Comparison of ENCODE assay signal across 8 cellular contexts in the genomic region with DNA sequence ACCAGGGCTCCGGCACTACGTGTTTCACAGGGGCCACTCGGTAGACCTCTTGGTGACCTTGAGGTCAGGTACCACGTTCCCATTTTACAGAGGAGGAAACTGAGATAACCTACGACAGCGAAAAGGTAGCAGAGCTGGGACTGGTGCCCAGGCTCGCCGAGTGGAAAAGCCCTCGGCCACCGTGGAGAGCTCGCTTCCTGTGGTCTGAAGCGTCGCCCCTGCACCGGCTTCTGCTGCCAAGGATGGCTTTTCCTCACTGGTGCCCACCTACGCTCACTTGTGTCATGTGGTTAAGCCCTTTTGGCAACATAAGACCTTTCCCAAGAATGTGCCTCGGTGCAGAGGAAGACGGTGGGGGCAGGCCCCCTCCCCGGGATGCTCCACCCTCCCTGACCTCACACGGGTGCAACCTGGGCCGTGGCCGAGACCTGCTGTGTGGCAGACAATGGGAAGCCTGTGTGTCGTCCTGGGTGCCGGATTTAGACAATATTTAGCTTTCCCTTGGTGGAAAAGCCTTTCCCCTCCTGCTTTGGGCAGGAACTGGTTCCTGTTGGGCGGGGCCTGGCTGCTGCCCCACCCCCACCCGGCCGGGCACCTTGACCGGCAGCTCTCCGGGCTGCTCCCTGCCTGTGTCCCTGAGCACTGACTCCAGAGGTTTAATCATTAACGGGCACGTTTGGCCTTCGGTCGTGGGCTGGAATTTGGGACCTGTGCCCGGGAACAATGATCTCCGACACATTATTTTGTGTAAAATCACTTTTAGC. TPM values are rescaled to one million over a fixed set of nuclear protein-coding genes. Genes with fewer than 3 reads are reported as not detected.
DNase-seq lines count a peak whose midpoint lies in the region; ATAC-seq, FAIRE-seq and TF ChIP-seq lines count a peak whose summit lies in the region.

No MANE protein-coding gene starts in this region.

- intact Hi-C loops in dendritic cell treated with granulocyte-macrophage colony-stimulating factor and Interleukin-4, amounts not matched to agents 40 ng/mL and 50 ng/mL, for 4 days (cut with micrococcal nuclease), result no loop called here

- no peaks in the 10 kb centered on the region for H3K9me3 Mint-ChIP-seq in dendritic cell treated with granulocyte-macrophage colony-stimulating factor and Interleukin-4, amounts not matched to agents 40 ng/mL and 50 ng/mL, for 4 days
- H3K9me3 Mint-ChIP-seq in naive thymus-derived CD8-positive, alpha-beta T cell, result no peaks in the 10 kb centered on the region

- POLR2A ChIA-PET in naive thymus-derived CD8-positive, alpha-beta T cell (lab: Charles Lee), result interaction anchor here (0.5 to 1.4 kb wide), 6 partner anchors 9 to 29 kb away, joined by 3 to 6 read pairs (median 4); no protein-coding TSS in a partner anchor

- no peak for DNase-seq in AG10803 (ENCODE audit: low read depth)
- DNase-seq in HuH-7.5 (ENCODE audit: low spot score), result peak; percentile 98
- DNase-seq in naive thymus-derived CD8-positive, alpha-beta T cell, result peak in 3 of 10 donors; percentile 5 to 15 (median 7)
- no peak for DNase-seq in HTR-8/SVneo (ENCODE audit: insufficient read length, low spot score)
- no peak for DNase-seq in NCI-H524 treated with DMSO at 0.1 percent for 48 hours (lab: John Stamatoyannopoulos, UW)
- no peak for DNase-seq in GOT3 (lab: John Stamatoyannopoulos, UW)

- no peaks in the 10 kb centered on the region for H3K36me3 Mint-ChIP-seq in dendritic cell treated with granulocyte-macrophage colony-stimulating factor and Interleukin-4, amounts not matched to agents 40 ng/mL and 50 ng/mL, for 4 days (ENCODE audit: low read depth)
- no peaks in the 10 kb centered on the region for H3K36me3 Mint-ChIP-seq in naive thymus-derived CD8-positive, alpha-beta T cell

- H3K4me1 Mint-ChIP-seq in dendritic cell treated with granulocyte-macrophage colony-stimulating factor and Interleukin-4, amounts not matched to agents 40 ng/mL and 50 ng/mL, for 4 days (ENCODE audit: low read depth), result peaks cover 23% of the 10 kb centered on the region
- H3K4me1 Mint-ChIP-seq in naive thymus-derived CD8-positive, alpha-beta T cell, result peaks cover 12 to 32% (median 25%) of the 10 kb centered on the region in 4 donors

- H3K4me3 ChIP-seq in AG10803 (ENCODE audit: low read length), result peak overlapping the region; percentile 28

- FAIRE-seq in HTR-8/SVneo (lab: Jason Lieb, UNC), result no peak

- ATAC-seq in naive thymus-derived CD8-positive, alpha-beta T cell, result peak; percentile 34 to 49
- no peak for ATAC-seq in activated CD4-positive, CD25-positive, alpha-beta regulatory T cell treated with anti-CD3 and anti-CD28 coated beads, Interleukin-2, amount 50 U/mL, for 24 hours

- no peak overlapping the region for H3K27ac Mint-ChIP-seq in dendritic cell treated with granulocyte-macrophage colony-stimulating factor and Interleukin-4, amounts not matched to agents 40 ng/mL and 50 ng/mL, for 4 days
- H3K27ac Mint-ChIP-seq in naive thymus-derived CD8-positive, alpha-beta T cell, result peak overlapping the region in 5 of 10 donors; percentile 24 to 79 (median 52)

- peak overlapping the region; percentile 45 for H3K4me3 Mint-ChIP-seq in dendritic cell treated with granulocyte-macrophage colony-stimulating factor and Interleukin-4, amounts not matched to agents 40 ng/mL and 50 ng/mL, for 4 days
- peak overlapping the region; percentile 72 to 85 (median 79) for H3K4me3 Mint-ChIP-seq in naive thymus-derived CD8-positive, alpha-beta T cell

- H3K27me3 Mint-ChIP-seq in dendritic cell treated with granulocyte-macrophage colony-stimulating factor and Interleukin-4, amounts not matched to agents 40 ng/mL and 50 ng/mL, for 4 days, result peaks cover 73% of the 10 kb centered on the region
- no peaks in the 10 kb centered on the region for H3K27me3 Mint-ChIP-seq in naive thymus-derived CD8-positive, alpha-beta T cell

- no peak for TF ChIP-seq CTCF in AG10803 (conservative IDR thresholded peaks at IDR 0.05; ENCODE audit: low read length)

RNA-seq across cellular contexts. Expression of a gene that starts 32.4 kb away (rescaled TPM):
- 10 to 100 TPM; 38.0 to 40.3 TPM for total RNA-seq in naive thymus-derived CD8-positive, alpha-beta T cell
- polyA plus RNA-seq in naive thymus-derived CD8-positive, alpha-beta T cell, result 1 to 10 TPM; 2.5 to 6.8 (median 4.1) TPM

RNA-seq across cellular contexts. Expression of a gene that starts 48.5 kb away (rescaled TPM):
- 1 to 10 TPM in 1 of 2 experiments, under 1 TPM in 1; 0.22 to 1.1 TPM for total RNA-seq in naive thymus-derived CD8-positive, alpha-beta T cell
- under 1 TPM; 0.57 to 0.77 (median 0.74) TPM for polyA plus RNA-seq in naive thymus-derived CD8-positive, alpha-beta T cell

Comparison
In these comparisons a context has a peak if more than half of its experiments do, and no peak if none do; other contexts are left out.
1. ATAC-seq: peak in naive thymus-derived CD8-positive, alpha-beta T cell (2 of 2); none in activated CD4-positive, CD25-positive, alpha-beta regulatory T cell treated with anti-CD3 and anti-CD28 coated beads, Interleukin-2, amount 50 U/mL, for 24 hours (0 of 2).